In the genomic region with DNA sequence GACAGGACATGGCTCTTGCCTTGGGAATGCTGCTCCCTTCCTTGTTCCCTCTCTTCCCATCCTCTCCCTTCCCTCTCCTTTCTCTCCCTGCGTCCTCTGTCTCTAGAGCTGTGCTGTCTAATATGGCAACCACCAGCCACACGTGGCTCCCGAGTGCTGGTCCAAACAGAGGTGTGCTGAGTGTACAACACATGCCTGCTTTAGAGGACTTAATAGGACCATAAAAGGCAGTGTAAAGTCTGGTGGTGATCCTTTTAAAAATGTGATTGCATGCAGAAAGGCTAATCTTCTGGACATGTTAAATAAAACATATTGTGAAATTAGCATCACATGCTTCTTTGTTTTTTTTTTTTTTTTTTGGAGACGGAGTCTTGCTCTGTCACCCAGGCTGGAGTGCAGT, we compare ENCODE assay signal across 37 cellular contexts.
"Had no signal": no experiment of that assay in that cellular context is flagged by ENCODE, and none has a peak within 500 bp of the region (broad histone marks: within the 10 kb centered on the region; RNA-seq: fewer than 3 reads in every experiment).

No MANE protein-coding gene starts in this region.

- H3K4me3 Mint-ChIP-seq: activated B cell treated with CpG ODN at 0.5 μM for 24 hours; activated CD4-positive, alpha-beta memory T cell treated with anti-CD3 and anti-CD28 coated beads for 36 hours; activated CD4-positive, alpha-beta T cell treated with anti-CD3 and anti-CD28 coated beads, Interleukin-2, amount 10 ng/mL, durations not matched to agents 24 days and 14 days; activated CD8-positive, alpha-beta T cell treated with anti-CD3 and anti-CD28 coated beads for 36 hours; activated naive CD4-positive, alpha-beta T cell treated with anti-CD3 and anti-CD28 coated beads, Interleukin-2, amount 10 ng/mL, durations not matched to agents 7 days and 5 days; activated naive CD4-positive, alpha-beta T cell treated with anti-CD3 and anti-CD28 coated beads, Interleukin-2, amount 50 U/mL, for 24 hours; activated naive CD8-positive, alpha-beta T cell; activated naive CD8-positive, alpha-beta T cell treated with anti-CD3 and anti-CD28 coated beads, Interleukin-2, amount 10 ng/mL, durations not matched to agents 7 days and 5 days; activated naive CD8-positive, alpha-beta T cell treated with anti-CD3 and anti-CD28 coated beads, Interleukin-2, amount 50 U/mL, for 24 hours; activated T-cell treated with anti-CD3 and anti-CD28 coated beads, Interleukin-2, amount 50 U/mL, for 4 hours; activated T-cell treated with anti-CD3 and anti-CD28 coated beads, Interleukin-2, amount 50 U/mL, for 72 hours; activated T-helper 1 cell treated with anti-CD3 and anti-CD28 coated beads, Interleukin-12 subunit alpha, Interleukin-12 subunit beta, Interleukin-2, Interleukin-4 antibody, amounts not matched to agents 30 ng/mL and 10 ng/mL and 1 ng/mL, durations not matched to agents 14 hours and 24 hours and 36 hours; activated T-helper 17 cell treated with anti-CD3 and anti-CD28 coated beads, Interleukin-2, amount 50 U/mL, for 72 hours; brain; central memory CD8-positive, alpha-beta T cell; T-helper 1 cell treated with Interleukin-12 subunit alpha and Interleukin-12 subunit beta and Interleukin-4 antibody, amounts not matched to agents 30 μg/mL and 1 μg/mL, for 36 hours; T-helper 2 cell treated with Interferon-gamma antibody and Interleukin-4, amounts not matched to agents 5 μg/mL and 100 μg/mL, for 36 hours had no signal

- H3K27ac ChIP-seq: ascending aorta, cardiac muscle cell, VCaP had no signal

- H3K9me3 Mint-ChIP-seq: activated B cell treated with CpG ODN at 0.5 μM for 24 hours; activated CD4-positive, alpha-beta memory T cell treated with anti-CD3 and anti-CD28 coated beads for 36 hours; activated CD4-positive, alpha-beta T cell treated with anti-CD3 and anti-CD28 coated beads, Interleukin-2, amount 10 ng/mL, durations not matched to agents 24 days and 14 days; activated CD8-positive, alpha-beta T cell treated with anti-CD3 and anti-CD28 coated beads for 36 hours; activated naive CD4-positive, alpha-beta T cell treated with anti-CD3 and anti-CD28 coated beads, Interleukin-2, amount 10 ng/mL, durations not matched to agents 7 days and 5 days; activated naive CD4-positive, alpha-beta T cell treated with anti-CD3 and anti-CD28 coated beads, Interleukin-2, amount 50 U/mL, for 24 hours; activated naive CD8-positive, alpha-beta T cell treated with anti-CD3 and anti-CD28 coated beads, Interleukin-2, amount 10 ng/mL, durations not matched to agents 7 days and 5 days; activated naive CD8-positive, alpha-beta T cell treated with anti-CD3 and anti-CD28 coated beads, Interleukin-2, amount 50 U/mL, for 24 hours; activated T-cell treated with anti-CD3 and anti-CD28 coated beads, Interleukin-2, amount 50 U/mL, for 4 hours; activated T-cell treated with anti-CD3 and anti-CD28 coated beads, Interleukin-2, amount 50 U/mL, for 72 hours; activated T-helper 1 cell treated with anti-CD3 and anti-CD28 coated beads, Interleukin-12 subunit alpha, Interleukin-12 subunit beta, Interleukin-2, Interleukin-4 antibody, amounts not matched to agents 30 ng/mL and 10 ng/mL and 1 ng/mL, durations not matched to agents 14 hours and 24 hours and 36 hours; activated T-helper 17 cell treated with anti-CD3 and anti-CD28 coated beads, Interleukin-2, amount 50 U/mL, for 72 hours; brain; central memory CD8-positive, alpha-beta T cell; T-helper 1 cell treated with Interleukin-12 subunit alpha and Interleukin-12 subunit beta and Interleukin-4 antibody, amounts not matched to agents 30 μg/mL and 1 μg/mL, for 36 hours; T-helper 2 cell treated with Interferon-gamma antibody and Interleukin-4, amounts not matched to agents 5 μg/mL and 100 μg/mL, for 36 hours had no signal

- ATAC-seq: activated CD8-positive, alpha-beta T cell treated with anti-CD3 and anti-CD28 coated beads for 36 hours; activated naive CD8-positive, alpha-beta T cell treated with anti-CD3 and anti-CD28 coated beads, Interleukin-2, amount 50 U/mL, for 24 hours; activated T-cell treated with anti-CD3 and anti-CD28 coated beads, Interleukin-2, amount 50 U/mL, for 4 hours; activated T-cell treated with anti-CD3 and anti-CD28 coated beads, Interleukin-2, amount 50 U/mL, for 72 hours; activated T-helper 17 cell treated with anti-CD3 and anti-CD28 coated beads, Interleukin-2, amount 50 U/mL, for 72 hours had no signal

- H3K36me3 ChIP-seq: ascending aorta, cardiac muscle cell had no signal

- H3K9me3 ChIP-seq: ascending aorta had no signal

- H3K27ac Mint-ChIP-seq: activated B cell treated with CpG ODN at 0.5 μM for 24 hours; activated CD4-positive, alpha-beta memory T cell treated with anti-CD3 and anti-CD28 coated beads for 36 hours; activated CD4-positive, alpha-beta T cell treated with anti-CD3 and anti-CD28 coated beads, Interleukin-2, amount 10 ng/mL, durations not matched to agents 24 days and 14 days; activated CD8-positive, alpha-beta T cell treated with anti-CD3 and anti-CD28 coated beads for 36 hours; activated naive CD4-positive, alpha-beta T cell treated with anti-CD3 and anti-CD28 coated beads, Interleukin-2, amount 10 ng/mL, durations not matched to agents 7 days and 5 days; activated naive CD4-positive, alpha-beta T cell treated with anti-CD3 and anti-CD28 coated beads, Interleukin-2, amount 50 U/mL, for 24 hours; activated naive CD8-positive, alpha-beta T cell; activated naive CD8-positive, alpha-beta T cell treated with anti-CD3 and anti-CD28 coated beads, Interleukin-2, amount 10 ng/mL, durations not matched to agents 7 days and 5 days; activated naive CD8-positive, alpha-beta T cell treated with anti-CD3 and anti-CD28 coated beads, Interleukin-2, amount 50 U/mL, for 24 hours; activated T-cell treated with anti-CD3 and anti-CD28 coated beads, Interleukin-2, amount 50 U/mL, for 72 hours; activated T-helper 1 cell treated with anti-CD3 and anti-CD28 coated beads, Interleukin-12 subunit alpha, Interleukin-12 subunit beta, Interleukin-2, Interleukin-4 antibody, amounts not matched to agents 30 ng/mL and 10 ng/mL and 1 ng/mL, durations not matched to agents 14 hours and 24 hours and 36 hours; activated T-helper 17 cell treated with anti-CD3 and anti-CD28 coated beads, Interleukin-2, amount 50 U/mL, for 72 hours; brain; T-helper 1 cell treated with Interleukin-12 subunit alpha and Interleukin-12 subunit beta and Interleukin-4 antibody, amounts not matched to agents 30 μg/mL and 1 μg/mL, for 36 hours; T-helper 2 cell treated with Interferon-gamma antibody and Interleukin-4, amounts not matched to agents 5 μg/mL and 100 μg/mL, for 36 hours had no signal

- DNase-seq: activated B cell treated with CpG ODN at 0.5 μM for 24 hours; activated CD4-positive, alpha-beta memory T cell treated with anti-CD3 and anti-CD28 coated beads for 36 hours; activated CD4-positive, alpha-beta T cell treated with anti-CD3 and anti-CD28 coated beads for 4 hours; activated CD4-positive, alpha-beta T cell treated with anti-CD3 and anti-CD28 coated beads, Interleukin-2, amount 10 ng/mL, durations not matched to agents 24 days and 14 days; activated CD4-positive, alpha-beta T cell treated with anti-CD3 and anti-CD28 coated beads, Interleukin-2, amount 50 U/mL, for 1 hour; activated CD4-positive, alpha-beta T cell treated with anti-CD3 and anti-CD28 coated beads, Interleukin-2, amount 50 U/mL, for 4 hours; activated CD4-positive, CD25-positive, alpha-beta regulatory T cell treated with anti-CD3 and anti-CD28 coated beads, Interleukin-2, amount 50 U/mL, for 72 hours; activated CD8-positive, alpha-beta memory T cell treated with anti-CD3 and anti-CD28 coated beads, Interleukin-2, amount 50 U/mL, for 4 hours; activated CD8-positive, alpha-beta T cell treated with anti-CD3 and anti-CD28 coated beads for 36 hours; activated effector memory CD4-positive, alpha-beta T cell treated with anti-CD3 and anti-CD28 coated beads, Interleukin-2, amount 50 U/mL, for 16 hours; activated gamma-delta T cell treated with Interleukin-2 at 50 U/mL for 16 hours; activated naive CD4-positive, alpha-beta T cell; activated naive CD4-positive, alpha-beta T cell treated with anti-CD3 and anti-CD28 coated beads, Interleukin-2, amount 10 ng/mL, durations not matched to agents 7 days and 5 days; activated naive CD8-positive, alpha-beta T cell treated with anti-CD3 and anti-CD28 coated beads, Interleukin-2, amount 10 ng/mL, durations not matched to agents 7 days and 5 days; activated naive CD8-positive, alpha-beta T cell treated with anti-CD3 and anti-CD28 coated beads, Interleukin-2, amount 50 U/mL, for 24 hours; activated T-cell treated with anti-CD3 and anti-CD28 coated beads for 4 hours; activated T-cell treated with anti-CD3 and anti-CD28 coated beads, Interleukin-2, amount 50 U/mL, for 1 hour; activated T-cell treated with anti-CD3 and anti-CD28 coated beads, Interleukin-2, amount 50 U/mL, for 4 hours; activated T-cell treated with anti-CD3 and anti-CD28 coated beads, Interleukin-2, amount 50 U/mL, for 72 hours; amygdala; anterior cingulate cortex; caudate nucleus; cerebellar nuclear complex; T-helper 1 cell; T-helper 2 cell; T-helper 9 cell had no signal

- H3K4me1 ChIP-seq: ascending aorta had no signal

- H3K27me3 ChIP-seq: ascending aorta, cardiac muscle cell had no signal

- H3K4me3 ChIP-seq: ascending aorta, cardiac muscle cell had no signal

- H3K4me1 Mint-ChIP-seq: activated B cell treated with CpG ODN at 0.5 μM for 24 hours; activated CD4-positive, alpha-beta T cell treated with anti-CD3 and anti-CD28 coated beads, Interleukin-2, amount 10 ng/mL, durations not matched to agents 24 days and 14 days; activated naive CD4-positive, alpha-beta T cell treated with anti-CD3 and anti-CD28 coated beads, Interleukin-2, amount 10 ng/mL, durations not matched to agents 7 days and 5 days; activated naive CD4-positive, alpha-beta T cell treated with anti-CD3 and anti-CD28 coated beads, Interleukin-2, amount 50 U/mL, for 24 hours; activated naive CD8-positive, alpha-beta T cell treated with anti-CD3 and anti-CD28 coated beads, Interleukin-2, amount 10 ng/mL, durations not matched to agents 7 days and 5 days; activated naive CD8-positive, alpha-beta T cell treated with anti-CD3 and anti-CD28 coated beads, Interleukin-2, amount 50 U/mL, for 24 hours; activated T-helper 17 cell treated with anti-CD3 and anti-CD28 coated beads, Interleukin-2, amount 50 U/mL, for 72 hours; central memory CD8-positive, alpha-beta T cell had no signal

- H3K36me3 Mint-ChIP-seq: activated CD4-positive, alpha-beta memory T cell treated with anti-CD3 and anti-CD28 coated beads for 36 hours; activated naive CD4-positive, alpha-beta T cell treated with anti-CD3 and anti-CD28 coated beads, Interleukin-2, amount 10 ng/mL, durations not matched to agents 7 days and 5 days; activated naive CD4-positive, alpha-beta T cell treated with anti-CD3 and anti-CD28 coated beads, Interleukin-2, amount 50 U/mL, for 24 hours; activated naive CD8-positive, alpha-beta T cell; activated naive CD8-positive, alpha-beta T cell treated with anti-CD3 and anti-CD28 coated beads, Interleukin-2, amount 10 ng/mL, durations not matched to agents 7 days and 5 days; brain had no signal

- H3K27me3 Mint-ChIP-seq: activated B cell treated with CpG ODN at 0.5 μM for 24 hours; activated CD4-positive, alpha-beta memory T cell treated with anti-CD3 and anti-CD28 coated beads for 36 hours; activated CD4-positive, alpha-beta T cell treated with anti-CD3 and anti-CD28 coated beads, Interleukin-2, amount 10 ng/mL, durations not matched to agents 24 days and 14 days; activated CD8-positive, alpha-beta T cell treated with anti-CD3 and anti-CD28 coated beads for 36 hours; activated naive CD4-positive, alpha-beta T cell treated with anti-CD3 and anti-CD28 coated beads, Interleukin-2, amount 10 ng/mL, durations not matched to agents 7 days and 5 days; activated naive CD4-positive, alpha-beta T cell treated with anti-CD3 and anti-CD28 coated beads, Interleukin-2, amount 50 U/mL, for 24 hours; activated naive CD8-positive, alpha-beta T cell; activated naive CD8-positive, alpha-beta T cell treated with anti-CD3 and anti-CD28 coated beads, Interleukin-2, amount 50 U/mL, for 24 hours had no signal
